Comparison of ENCODE assay signal across 1 cellular context in genomic region chr3:107684431-107684925, GRCh38.
A peak's percentile ranks its signal among the peaks of the same experiment; 100 is the strongest.
TF ChIP-seq lines count a peak whose summit lies in the region.

No MANE protein-coding gene starts in this region.

TF ChIP-seq in HepG2, 621 proteins besides CTCF, POLR2A, EP300 and RAD21 (continued from another document and continues in another):
- TF ChIP-seq ZNF281 (CRISPR knock-in tag; IDR thresholded peaks at IDR 0.05; ENCODE audit: borderline replicate concordance): peak; percentile 72; the same call in 1 of the 2 replicates
- peak; percentile 45; the same call in 1 of the 2 replicates for TF ChIP-seq TBX2 (CRISPR knock-in tag; IDR thresholded peaks at IDR 0.05; ENCODE audit: borderline replicate concordance)
- TF ChIP-seq MYPOP (CRISPR knock-in tag; IDR thresholded peaks at IDR 0.05): no peak
- TF ChIP-seq EED (CRISPR knock-in tag; IDR thresholded peaks at IDR 0.05): no peak
- TF ChIP-seq ZNF414 (CRISPR knock-in tag; IDR thresholded peaks at IDR 0.05): no peak
- TF ChIP-seq CBX5 (CRISPR knock-in tag; IDR thresholded peaks at IDR 0.05; ENCODE audit: borderline replicate concordance): no peak
- peak; percentile 50; the same call in 1 of the 2 replicates for TF ChIP-seq POGZ (CRISPR knock-in tag; IDR thresholded peaks at IDR 0.05)
- no peak for TF ChIP-seq AKNA (CRISPR knock-in tag; IDR thresholded peaks at IDR 0.05; ENCODE audit: borderline replicate concordance)
- peak; percentile 80 for TF ChIP-seq ZBTB21 (CRISPR knock-in tag; IDR thresholded peaks at IDR 0.05)
- TF ChIP-seq FOXM1 (CRISPR knock-in tag; IDR thresholded peaks at IDR 0.05): no peak
- no peak for TF ChIP-seq ZSCAN20 (CRISPR knock-in tag; IDR thresholded peaks at IDR 0.05; ENCODE audit: borderline replicate concordance)
- no peak for TF ChIP-seq KDM5B (CRISPR knock-in tag; IDR thresholded peaks at IDR 0.05; ENCODE audit: borderline replicate concordance)
- TF ChIP-seq KLF16 (CRISPR knock-in tag; IDR thresholded peaks at IDR 0.05): peak in 1 of 2 experiments; percentile 49; a peak in 1 of 4 replicates
- TF ChIP-seq PHB2 (IDR thresholded peaks at IDR 0.05; ENCODE audit: partially characterized antibody): no peak
- no peak for TF ChIP-seq ZNF879 (CRISPR knock-in tag; IDR thresholded peaks at IDR 0.05)
- no peak for TF ChIP-seq ZNF275 (CRISPR knock-in tag; IDR thresholded peaks at IDR 0.05; ENCODE audit: borderline replicate concordance)
- peak; percentile 78 for TF ChIP-seq FOSL2 (CRISPR knock-in tag; IDR thresholded peaks at IDR 0.05)
- TF ChIP-seq IRF2 (CRISPR knock-in tag; IDR thresholded peaks at IDR 0.05): peak; percentile 56; the same call in 1 of the 2 replicates
- peak; percentile 83; the same call in 1 of the 2 replicates for TF ChIP-seq DPF2 (CRISPR knock-in tag; IDR thresholded peaks at IDR 0.05; ENCODE audit: borderline replicate concordance, low read depth)
- peak; percentile 78 for TF ChIP-seq HDAC2 (CRISPR knock-in tag; IDR thresholded peaks at IDR 0.05)
- peak; percentile 43; the same call in 1 of the 2 replicates for TF ChIP-seq NR2F2 (IDR thresholded peaks at IDR 0.05; ENCODE audit: borderline replicate concordance, low read depth)
- no peak for TF ChIP-seq ZNF484 (CRISPR knock-in tag; IDR thresholded peaks at IDR 0.05; ENCODE audit: borderline replicate concordance, low read depth)
- TF ChIP-seq SKIL (CRISPR knock-in tag; IDR thresholded peaks at IDR 0.05; ENCODE audit: borderline replicate concordance): no peak
- no peak for TF ChIP-seq SNAPC5 (CRISPR knock-in tag; IDR thresholded peaks at IDR 0.05; ENCODE audit: borderline replicate concordance)
- peak; percentile 66 for TF ChIP-seq PHF21A (CRISPR knock-in tag; IDR thresholded peaks at IDR 0.05)
- peak; percentile 73 for TF ChIP-seq RXRB (CRISPR knock-in tag; IDR thresholded peaks at IDR 0.05; ENCODE audit: borderline replicate concordance)
- no peak for TF ChIP-seq ZNF772 (CRISPR knock-in tag; IDR thresholded peaks at IDR 0.05)
- TF ChIP-seq ZNF704 (CRISPR knock-in tag; IDR thresholded peaks at IDR 0.05; ENCODE audit: borderline replicate concordance): no peak
- TF ChIP-seq TARDBP (CRISPR knock-in tag; IDR thresholded peaks at IDR 0.05): peak; percentile 84
- no peak for TF ChIP-seq JUN (CRISPR knock-in tag; IDR thresholded peaks at IDR 0.05)
- no peak for TF ChIP-seq GMEB1 (CRISPR knock-in tag; IDR thresholded peaks at IDR 0.05; ENCODE audit: borderline replicate concordance)
- no peak for TF ChIP-seq ZNF577 (CRISPR knock-in tag; IDR thresholded peaks at IDR 0.05; ENCODE audit: borderline replicate concordance, low read depth)
- no peak for TF ChIP-seq CREB3 (CRISPR knock-in tag; IDR thresholded peaks at IDR 0.05)
- no peak for TF ChIP-seq ZNF749 (CRISPR knock-in tag; IDR thresholded peaks at IDR 0.05; ENCODE audit: borderline replicate concordance)
- no peak for TF ChIP-seq PCBP2 (optimal IDR thresholded peaks at IDR 0.05; ENCODE audit: low read depth, low read length, poor library complexity, severe bottlenecking)
- TF ChIP-seq FOXA1 (IDR thresholded peaks at IDR 0.05): no peak
- TF ChIP-seq FOXA1 (CRISPR knock-in tag; IDR thresholded peaks at IDR 0.05): peak; percentile 66; the same call in 1 of the 2 replicates
- TF ChIP-seq HOXA5 (CRISPR knock-in tag; IDR thresholded peaks at IDR 0.05): 0 out of 2 replicates have a peak, but pooled peaks have one; percentile 32
- TF ChIP-seq FOXJ3 (CRISPR knock-in tag; IDR thresholded peaks at IDR 0.05; ENCODE audit: borderline replicate concordance): peak; percentile 80; the same call in 1 of the 2 replicates
- 0 out of 2 replicates have a peak, but pooled peaks have one; percentile 30 for TF ChIP-seq SP5 (CRISPR knock-in tag; IDR thresholded peaks at IDR 0.05; ENCODE audit: borderline replicate concordance, low read depth)
- no peak for TF ChIP-seq ZNF746 (CRISPR knock-in tag; IDR thresholded peaks at IDR 0.05)
- TF ChIP-seq DZIP1 (CRISPR knock-in tag; IDR thresholded peaks at IDR 0.05): no peak
- no peak for TF ChIP-seq DNMT3B (CRISPR knock-in tag; conservative IDR thresholded peaks at IDR 0.05)
